ENCODE assay signal across 8 cellular contexts in genomic region chr11:124740277-124740882, GRCh38. TPM values are rescaled to one million over a fixed set of nuclear protein-coding genes. Genes with fewer than 3 reads are reported as not detected.
DNase-seq lines count a peak whose midpoint lies in the region; ATAC-seq and TF ChIP-seq lines count a peak whose summit lies in the region.

No MANE protein-coding gene starts in this region.

- H3K27me3 ChIP-seq in mucosa of stomach (ENCODE audit: control insufficient read depth, insufficient read depth, low read length), result peaks cover 20% of the 10 kb centered on the region
- H3K27me3 ChIP-seq in testis, result no peaks in the 10 kb centered on the region

- no peaks in the 10 kb centered on the region for H3K9me3 ChIP-seq in mucosa of stomach (ENCODE audit: control insufficient read depth, low read length)
- H3K9me3 ChIP-seq in testis, result no peaks in the 10 kb centered on the region

- ATAC-seq in GM21723 (IDR thresholded peaks at IDR 0.05; ENCODE audit: unreplicated experiment), result peak; percentile 42

- TF ChIP-seq CTCF in LNCAP (IDR thresholded peaks at IDR 0.05), result peak; percentile 34; the same call in 1 of the 2 replicates
- TF ChIP-seq CTCF in VCaP (conservative IDR thresholded peaks at IDR 0.05), result peak; percentile 74
- peak; percentile 26 to 45 (median 38) for TF ChIP-seq CTCF in testis (IDR thresholded peaks at IDR 0.05)

- no peaks in the 10 kb centered on the region for H3K36me3 ChIP-seq in mucosa of stomach (ENCODE audit: control insufficient read depth, insufficient read depth, low read length)
- H3K36me3 ChIP-seq in testis (ENCODE audit: low read depth, missing control alignments), result no peaks in the 10 kb centered on the region

- DNase-seq in ELR (ENCODE audit: low read depth) (peak; percentile 62), dermis blood vessel endothelial cell (peak; percentile 75), testis (no peak), Ammon's horn (ENCODE audit: low spot score) (no peak)

- WGBS in testis, 2 donors, result 2 to 3% methylated on average over 15 to 37 of the region's 37 CpGs

- H3K27ac ChIP-seq in VCaP (peak overlapping the region; percentile 21; the same call in 1 of the 2 replicates), testis (no peak overlapping the region)

- intact Hi-C loops in testis (cut with DNase I; ENCODE audit: low total_unique reads), result no loop called here

- no peak overlapping the region for H3K9ac ChIP-seq in mucosa of stomach (ENCODE audit: low read length)

- TF ChIP-seq POLR2A in testis (IDR thresholded peaks at IDR 0.05), result no peak

- H3K4me1 ChIP-seq in mucosa of stomach (ENCODE audit: control insufficient read depth, insufficient read depth, low read length) (peaks cover 13% of the 10 kb centered on the region), testis (peaks cover 4% of the 10 kb centered on the region)

- H3K4me3 ChIP-seq in mucosa of stomach (ENCODE audit: low read length) (peak overlapping the region; percentile 28), testis (peak overlapping the region; percentile 50 to 73)

RNA-seq across cellular contexts. Expression of gene NRGN, which starts 0.6 kb away (rescaled TPM):
- total RNA-seq in dermis blood vessel endothelial cell, result 0.51 and 1.3 TPM in 2 replicates
- total RNA-seq in testis, result 1 to 10 TPM; 3.0 to 5.5 TPM
- polyA plus RNA-seq in testis (ENCODE audit: insufficient read depth, low read depth, low replicate concordance), result 10.4 TPM

RNA-seq across cellular contexts. Expression of gene VSIG2, which starts 11.7 kb away (rescaled TPM):
- total RNA-seq in dermis blood vessel endothelial cell, result 0.23 and 0.51 TPM in 2 replicates
- total RNA-seq in testis, result 1 to 10 TPM in 1 of 2 donors, under 1 TPM in 1; 0.74 to 1.3 TPM
- polyA plus RNA-seq in testis (ENCODE audit: insufficient read depth, low read depth, low replicate concordance), result 4.4 TPM

RNA-seq across cellular contexts. Expression of gene ESAM, which starts 21.7 kb away (rescaled TPM):
- total RNA-seq in dermis blood vessel endothelial cell (84.4 and 95.4 TPM in 2 replicates), testis (10 to 100 TPM in 1 of 2 donors, 1 to 10 TPM in 1; 6.0 to 10.6 TPM)
- polyA plus RNA-seq in testis (ENCODE audit: insufficient read depth, low read depth, low replicate concordance), result 15.8 TPM

RNA-seq across cellular contexts. Expression of gene MSANTD2, which starts 59.8 kb away (rescaled TPM):
- total RNA-seq in dermis blood vessel endothelial cell (7.8 and 11.9 TPM in 2 replicates), testis (10 to 100 TPM; 11.3 to 19.1 TPM)
- 7.4 TPM for polyA plus RNA-seq in testis (ENCODE audit: insufficient read depth, low read depth, low replicate concordance)

Comparison
In these comparisons a context has a peak if more than half of its experiments do, and no peak if none do; other contexts are left out.
1. DNase-seq: peak in ELR (single experiment) and dermis blood vessel endothelial cell (single experiment); none in testis (single experiment) and Ammon's horn (single experiment).
2. Peak in every context shown above with its lines, with median percentiles within 50 percentile points of each other: CTCF ChIP-seq.